In the genomic region with DNA sequence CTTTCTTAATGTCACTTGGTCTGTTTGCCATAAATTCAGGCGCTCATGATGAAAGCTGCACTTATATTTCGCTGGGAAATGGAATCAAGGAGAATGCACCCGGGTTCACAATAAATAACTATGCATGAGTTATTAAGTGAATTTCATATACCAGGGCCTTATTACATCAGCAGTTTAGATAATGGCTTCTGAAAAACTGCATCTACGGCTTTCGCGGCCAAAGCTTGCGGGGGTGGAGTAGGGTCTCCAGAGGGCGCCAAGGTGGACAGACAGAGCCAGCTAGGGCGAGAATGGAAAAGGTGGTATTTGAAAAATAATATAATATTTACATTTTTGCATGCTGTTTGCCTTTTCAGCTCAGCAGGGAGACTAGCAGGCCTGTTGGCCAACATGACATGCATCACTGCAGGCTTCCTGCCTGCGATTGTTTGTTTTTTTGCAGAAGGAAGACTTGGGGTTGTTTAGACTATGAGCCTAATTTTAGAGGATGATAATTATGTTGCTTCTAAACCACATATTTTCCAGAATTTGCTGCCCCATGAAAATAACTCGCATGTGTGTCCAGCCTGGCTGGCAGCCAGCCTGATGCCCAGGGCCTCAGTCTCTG, we compare ENCODE assay signal across 2 cellular contexts.
TF ChIP-seq lines count a peak whose summit lies in the region.

No MANE protein-coding gene starts in this region.

TF ChIP-seq in liver, 16 proteins besides CTCF, POLR2A, EP300 and RAD21 (continued from another document):
- TF ChIP-seq, protein P1, sequence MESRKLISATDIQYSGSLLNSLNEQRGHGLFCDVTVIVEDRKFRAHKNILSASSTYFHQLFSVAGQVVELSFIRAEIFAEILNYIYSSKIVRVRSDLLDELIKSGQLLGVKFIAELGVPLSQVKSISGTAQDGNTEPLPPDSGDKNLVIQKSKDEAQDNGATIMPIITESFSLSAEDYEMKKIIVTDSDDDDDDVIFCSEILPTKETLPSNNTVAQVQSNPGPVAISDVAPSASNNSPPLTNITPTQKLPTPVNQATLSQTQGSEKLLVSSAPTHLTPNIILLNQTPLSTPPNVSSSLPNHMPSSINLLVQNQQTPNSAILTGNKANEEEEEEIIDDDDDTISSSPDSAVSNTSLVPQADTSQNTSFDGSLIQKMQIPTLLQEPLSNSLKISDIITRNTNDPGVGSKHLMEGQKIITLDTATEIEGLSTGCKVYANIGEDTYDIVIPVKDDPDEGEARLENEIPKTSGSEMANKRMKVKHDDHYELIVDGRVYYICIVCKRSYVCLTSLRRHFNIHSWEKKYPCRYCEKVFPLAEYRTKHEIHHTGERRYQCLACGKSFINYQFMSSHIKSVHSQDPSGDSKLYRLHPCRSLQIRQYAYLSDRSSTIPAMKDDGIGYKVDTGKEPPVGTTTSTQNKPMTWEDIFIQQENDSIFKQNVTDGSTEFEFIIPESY (IDR thresholded peaks at IDR 0.05): no peak
- TF ChIP-seq FOXA1 (IDR thresholded peaks at IDR 0.05): no peak
- TF ChIP-seq TAF1 (conservative IDR thresholded peaks at IDR 0.05): no peak
- TF ChIP-seq SP1 (IDR thresholded peaks at IDR 0.05): no peak
- TF ChIP-seq RXRA (IDR thresholded peaks at IDR 0.05): no peak

TF ChIP-seq in HepG2, 621 proteins besides CTCF, POLR2A, EP300 and RAD21 (continued from another document):
- TF ChIP-seq JDP2 (CRISPR knock-in tag; IDR thresholded peaks at IDR 0.05; ENCODE audit: borderline replicate concordance): no peak
- TF ChIP-seq ZNF431 (CRISPR knock-in tag; IDR thresholded peaks at IDR 0.05; ENCODE audit: borderline replicate concordance, low read depth): no peak
- TF ChIP-seq FOSL1 (CRISPR knock-in tag; IDR thresholded peaks at IDR 0.05; ENCODE audit: borderline replicate concordance): no peak
- no peak for TF ChIP-seq KDM5A (IDR thresholded peaks at IDR 0.05; ENCODE audit: borderline replicate concordance, low read length)
